ENCODE assay signal across 27 cellular contexts in genomic region chr5:14532180-14532579, GRCh38.
"Had no signal": no experiment of that assay in that cellular context is flagged by ENCODE, and none has a peak within 500 bp of the region (broad histone marks: within the 10 kb centered on the region; RNA-seq: fewer than 3 reads in every experiment).

No MANE protein-coding gene starts in this region.

- H2AFZ ChIP-seq: parathyroid adenoma had no signal

- H3K27ac ChIP-seq: lower lobe of right lung, parathyroid adenoma, psoas muscle, right lobe of liver, tibial nerve, uterus had no signal

- H3K9me3 Mint-ChIP-seq: naive thymus-derived CD8-positive, alpha-beta T cell; nephron; neural crest cell; stimulated activated naive CD8-positive, alpha-beta T cell treated with anti-CD3 and anti-CD28 coated beads, Interleukin-15, amount 100 ng/mL, for 72 hours; type B pancreatic cell had no signal

- H3K27ac Mint-ChIP-seq: naive thymus-derived CD8-positive, alpha-beta T cell; nephron; stimulated activated memory B cell treated with anti-CD40 and anti-IgM and Interleukin-4, amounts not matched to agents 10 μg/mL and 1 μg/mL and 100 μg/mL, for 72 hours; type B pancreatic cell had no signal

- H3K4me3 Mint-ChIP-seq: naive thymus-derived CD8-positive, alpha-beta T cell; nephron; neural crest cell; stimulated activated memory B cell treated with anti-CD40 and anti-IgM and Interleukin-4, amounts not matched to agents 10 μg/mL and 1 μg/mL and 100 μg/mL, for 72 hours; stimulated activated naive CD8-positive, alpha-beta T cell treated with anti-CD3 and anti-CD28 coated beads, Interleukin-15, amount 100 ng/mL, for 72 hours; type B pancreatic cell had no signal

- H3K9ac ChIP-seq: parathyroid adenoma had no signal

- ATAC-seq: left cardiac atrium; left lobe of liver; naive thymus-derived CD8-positive, alpha-beta T cell; psoas muscle; right lobe of liver; stimulated activated memory B cell treated with anti-CD40 and anti-IgM and Interleukin-4, amounts not matched to agents 10 μg/mL and 1 μg/mL and 100 μg/mL, for 72 hours; stimulated activated naive CD8-positive, alpha-beta T cell treated with anti-CD3 and anti-CD28 coated beads, Interleukin-15, amount 100 ng/mL, for 72 hours had no signal

- H3K9me3 ChIP-seq: lower lobe of right lung, psoas muscle, right lobe of liver, tibial nerve, uterus had no signal

- H3K27me3 ChIP-seq: right lobe of liver, tibial nerve, uterus had no signal

- FAIRE-seq: keratinocyte had no signal

- H3K27me3 Mint-ChIP-seq: naive thymus-derived CD8-positive, alpha-beta T cell; stimulated activated memory B cell treated with anti-CD40 and anti-IgM and Interleukin-4, amounts not matched to agents 10 μg/mL and 1 μg/mL and 100 μg/mL, for 72 hours; stimulated activated naive CD8-positive, alpha-beta T cell treated with anti-CD3 and anti-CD28 coated beads, Interleukin-15, amount 100 ng/mL, for 72 hours; type B pancreatic cell had no signal

- H3K4me3 ChIP-seq: lower lobe of right lung, psoas muscle, right lobe of liver, smooth muscle cell, tibial nerve, uterus had no signal

- DNase-seq: hippocampal formation; kidney glomerular epithelial cell; left cardiac atrium; lower lobe of right lung; mammary epithelial cell; mesenchymal stem cell; naive thymus-derived CD8-positive, alpha-beta T cell; nucleus accumbens; psoas muscle; right lobe of liver; stimulated activated CD4-positive, alpha-beta T cell treated with anti-CD3 and anti-CD28 coated beads, Interleukin-1b, Interleukin-23, amount 100 ng/mL, for 48 hours; stimulated activated CD4-positive, alpha-beta T cell treated with anti-CD3 and anti-CD28 coated beads, Interleukin-2, amount 100 ng/mL, for 48 hours; stimulated activated CD4-positive, alpha-beta T cell treated with anti-CD3 and anti-CD28 coated beads, Interleukin-4, amount 100 ng/mL, for 4 hours; stimulated activated CD8-positive, alpha-beta memory T cell treated with anti-CD3 and anti-CD28 coated beads, Interleukin-4, amount 100 ng/mL, for 48 hours; stimulated activated naive CD4-positive, alpha-beta T cell treated with Interleukin-2 at 50 U/mL for 16 hours; stimulated activated naive CD8-positive, alpha-beta T cell treated with anti-CD3 and anti-CD28 coated beads, Interleukin-15, amount 100 ng/mL, for 72 hours; substantia nigra; uterus had no signal

- H3K79me2 ChIP-seq: parathyroid adenoma had no signal

- H3K4me1 ChIP-seq: lower lobe of right lung, psoas muscle, right lobe of liver, uterus had no signal

- H3K4me1 Mint-ChIP-seq: neural crest cell had no signal

- H3K36me3 Mint-ChIP-seq: naive thymus-derived CD8-positive, alpha-beta T cell; stimulated activated memory B cell treated with anti-CD40 and anti-IgM and Interleukin-4, amounts not matched to agents 10 μg/mL and 1 μg/mL and 100 μg/mL, for 72 hours; type B pancreatic cell had no signal

- H3K4me2 ChIP-seq: smooth muscle cell had no signal

- H3K36me3 ChIP-seq: lower lobe of right lung, right lobe of liver, tibial nerve, uterus had no signal
